8 cellular contexts compared by ENCODE assay signal in genomic region chr1:79353224-79353623, GRCh38.
DNase-seq lines count a peak whose midpoint lies in the region; ATAC-seq and TF ChIP-seq lines count a peak whose summit lies in the region.

No MANE protein-coding gene starts in this region.

- no peak overlapping the region for H3K4me3 Mint-ChIP-seq in Caco-2 (ENCODE audit: unreplicated experiment)
- no peak overlapping the region for H3K4me3 Mint-ChIP-seq in activated CD4-positive, alpha-beta memory T cell treated with anti-CD3 and anti-CD28 coated beads, Interleukin-2, amount 10 ng/mL, durations not matched to agents 7 days and 5 days

- no peaks in the 10 kb centered on the region for H3K4me1 ChIP-seq in Caco-2

- no peaks in the 10 kb centered on the region for H3K27me3 ChIP-seq in Caco-2 (replicated peaks; ENCODE audit: control insufficient read depth, insufficient read depth, low read length)

- no peaks in the 10 kb centered on the region for H3K9me3 ChIP-seq in Caco-2

- no peaks in the 10 kb centered on the region for H3K36me3 ChIP-seq in Caco-2 (ENCODE audit: control insufficient read depth, insufficient read depth, low read length)

- intact Hi-C loops in Caco-2 (cut with micrococcal nuclease; ENCODE audit: unreplicated experiment) = loop anchor here (1.0 kb wide), 1 partner anchor 94 kb away; no protein-coding TSS in a partner anchor

- TF ChIP-seq CTCF in Caco-2 (IDR thresholded peaks at IDR 0.05; ENCODE audit: insufficient read depth in 1 of 2, low read depth in 1 of 2, low read length in 1 of 2, severe bottlenecking in 1 of 2, unreplicated experiment in 1 of 2) (peak; percentile 10 to 40), GM20000 (IDR thresholded peaks at IDR 0.05; ENCODE audit: extremely low read depth, missing control alignments) (no peak), fibroblast of mammary gland (conservative IDR thresholded peaks at IDR 0.05; ENCODE audit: control insufficient read depth, insufficient read depth, low read depth, low read length) (peak; percentile 59)

- H3K4me3 ChIP-seq in Caco-2 (ENCODE audit: low read depth, low read length) (no peak overlapping the region), fibroblast of mammary gland (ENCODE audit: control insufficient read depth, low read depth, low read length) (no peak overlapping the region)

- no TSS peak for BruUV-seq in Caco-2 (replicated peaks; lab: Mats Ljungman, UMichigan)

- peak in 1 of 2 experiments; percentile 32 for DNase-seq in Caco-2
- peak; percentile 8 for DNase-seq in GM20000 (ENCODE audit: low spot score)
- DNase-seq in NCI-H82 (lab: John Stamatoyannopoulos, UW) = peak; percentile 70
- peak; percentile 83 for DNase-seq in fibroblast of mammary gland (ENCODE audit: low read depth)
- peak; percentile 48 for DNase-seq in renal cortical epithelial cell (ENCODE audit: low read depth)
- DNase-seq in HuH-7.5 (ENCODE audit: low spot score) = no peak
- no peak for DNase-seq in activated CD4-positive, alpha-beta memory T cell treated with anti-CD3 and anti-CD28 coated beads, Interleukin-2, amount 10 ng/mL, durations not matched to agents 7 days and 5 days

- no peaks in the 10 kb centered on the region for H3K9me3 Mint-ChIP-seq in Caco-2 (ENCODE audit: unreplicated experiment)
- no peaks in the 10 kb centered on the region for H3K9me3 Mint-ChIP-seq in activated CD4-positive, alpha-beta memory T cell treated with anti-CD3 and anti-CD28 coated beads, Interleukin-2, amount 10 ng/mL, durations not matched to agents 7 days and 5 days

- POLR2A ChIA-PET in Caco-2 (lab: Charles Lee) = no interaction called here
- POLR2A ChIA-PET in activated CD4-positive, alpha-beta memory T cell treated with anti-CD3 and anti-CD28 coated beads, Interleukin-2, amount 10 ng/mL, durations not matched to agents 7 days and 5 days (lab: Charles Lee) = no interaction called here

- H3K36me3 Mint-ChIP-seq in Caco-2 (ENCODE audit: insufficient read depth, unreplicated experiment) = no peaks in the 10 kb centered on the region
- H3K36me3 Mint-ChIP-seq in activated CD4-positive, alpha-beta memory T cell treated with anti-CD3 and anti-CD28 coated beads, Interleukin-2, amount 10 ng/mL, durations not matched to agents 7 days and 5 days (ENCODE audit: low read depth) = no peaks in the 10 kb centered on the region

- peaks cover 4% of the 10 kb centered on the region for H3K27me3 Mint-ChIP-seq in Caco-2 (ENCODE audit: insufficient read depth, unreplicated experiment)
- H3K27me3 Mint-ChIP-seq in activated CD4-positive, alpha-beta memory T cell treated with anti-CD3 and anti-CD28 coated beads, Interleukin-2, amount 10 ng/mL, durations not matched to agents 7 days and 5 days = no peaks in the 10 kb centered on the region

- no peak overlapping the region for H3K27ac Mint-ChIP-seq in Caco-2 (ENCODE audit: unreplicated experiment)
- no peak overlapping the region for H3K27ac Mint-ChIP-seq in activated CD4-positive, alpha-beta memory T cell treated with anti-CD3 and anti-CD28 coated beads, Interleukin-2, amount 10 ng/mL, durations not matched to agents 7 days and 5 days

- H3K4me1 Mint-ChIP-seq in Caco-2 (ENCODE audit: low read depth, unreplicated experiment) = no peaks in the 10 kb centered on the region
- H3K4me1 Mint-ChIP-seq in activated CD4-positive, alpha-beta memory T cell treated with anti-CD3 and anti-CD28 coated beads, Interleukin-2, amount 10 ng/mL, durations not matched to agents 7 days and 5 days = no peaks in the 10 kb centered on the region

- CTCF ChIA-PET in Caco-2 (lab: Charles Lee) = no interaction called here
- CTCF ChIA-PET in activated CD4-positive, alpha-beta memory T cell treated with anti-CD3 and anti-CD28 coated beads, Interleukin-2, amount 10 ng/mL, durations not matched to agents 7 days and 5 days (lab: Charles Lee) = interaction anchor here (1.0 to 4.3 kb wide), 2 partner anchors 513 to 736 kb away, joined by 3 to 18 read pairs; no protein-coding TSS in a partner anchor

- no peak for ATAC-seq in HG03520 (IDR thresholded peaks at IDR 0.05; ENCODE audit: unreplicated experiment)

Comparison
In these comparisons a context has a peak if more than half of its experiments do, and no peak if none do; other contexts are left out.
1. DNase-seq: peak in GM20000 (single experiment), NCI-H82 (single experiment), fibroblast of mammary gland (single experiment) and renal cortical epithelial cell (single experiment); none in HuH-7.5 (single experiment) and activated CD4-positive, alpha-beta memory T cell treated with anti-CD3 and anti-CD28 coated beads, Interleukin-2, amount 10 ng/mL, durations not matched to agents 7 days and 5 days (single experiment).